10 cellular contexts compared by ENCODE assay signal in the genomic region with DNA sequence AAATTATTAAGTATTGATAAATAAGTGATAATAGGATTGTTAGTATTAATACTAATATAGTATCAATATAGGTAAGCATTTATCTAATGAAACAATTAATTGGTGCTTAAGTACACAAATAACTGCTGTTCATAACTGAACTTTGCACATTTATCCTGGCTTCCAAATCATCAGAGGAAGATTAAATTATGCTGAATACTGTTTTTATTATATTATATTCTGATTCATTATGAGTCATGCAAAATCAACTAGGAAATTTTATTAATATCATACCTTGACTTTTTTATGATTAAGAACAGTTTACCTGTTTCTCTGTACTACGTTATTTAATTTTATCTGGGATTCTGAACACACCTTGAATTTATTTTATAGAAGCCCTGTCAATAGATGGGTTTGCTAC. TPM values are rescaled to one million over a fixed set of nuclear protein-coding genes. Genes with fewer than 3 reads are reported as not detected.
"Had no signal": no experiment of that assay in that cellular context is flagged by ENCODE, and none has a peak within 500 bp of the region (broad histone marks: within the 10 kb centered on the region; RNA-seq: fewer than 3 reads in every experiment).

No MANE protein-coding gene starts in this region.

- H3K9me3 ChIP-seq: HAP-1 had no signal

- FAIRE-seq: HepG2 had no signal

- H3K36me3 ChIP-seq: HAP-1 had no signal

- DNase-seq: GM23248, GOT3, H7, HFFc6 had no signal

- H3K4me3 ChIP-seq: GM23248, HAP-1 had no signal

- ATAC-seq: HCT116, HepG2 had no signal

- H3K27ac ChIP-seq: GM23248, HL-60 had no signal

- H2AFZ ChIP-seq: GM23248 had no signal

- H3K9ac ChIP-seq: GM23248 had no signal

- H3K4me1 ChIP-seq: HAP-1 had no signal

RNA-seq across cellular contexts. Expression of a gene that starts 42.6 kb away (rescaled TPM):
- total RNA-seq: H7, HepG2 had no signal
- polyA plus RNA-seq: HepG2, IgD-negative memory B cell had no signal

RNA-seq across cellular contexts. Expression of a gene that starts 48.6 kb away (rescaled TPM):
- total RNA-seq: GM23248, H4, H7, HepG2, HFFc6 had no signal
- polyA plus RNA-seq: GM23248, HepG2, IgD-negative memory B cell had no signal
